In genomic region chr13:40666058-40666904, GRCh38 we compare ENCODE assay signal across 8 cellular contexts. TPM values are rescaled to one million over a fixed set of nuclear protein-coding genes. Genes with fewer than 3 reads are reported as not detected.
DNase-seq lines count a peak whose midpoint lies in the region; ATAC-seq and TF ChIP-seq lines count a peak whose summit lies in the region.

TSS of gene FOXO1 (minus strand) at chr13:40666641. CDS start at chr13:40666212, 429 bp downstream.

- peaks cover 6% of the 10 kb centered on the region for H3K36me3 Mint-ChIP-seq in CD4-positive, CD25-positive, alpha-beta regulatory T cell
- H3K36me3 Mint-ChIP-seq in endothelial cell (ENCODE audit: low read depth, unreplicated experiment), result peaks cover 8% of the 10 kb centered on the region

- no peaks in the 10 kb centered on the region for H3K27me3 ChIP-seq in CD4-positive, CD25-positive, alpha-beta regulatory T cell (ENCODE audit: control insufficient read depth, insufficient read depth, low read length)
- H3K27me3 ChIP-seq in NT2/D1 (ENCODE audit: insufficient read depth, insufficient read length), result peaks cover 7% of the 10 kb centered on the region

- no peak for TF ChIP-seq CTCF in endothelial cell (IDR thresholded peaks at IDR 0.05; ENCODE audit: unreplicated experiment)

- no peaks in the 10 kb centered on the region for H3K9me3 ChIP-seq in CD4-positive, CD25-positive, alpha-beta regulatory T cell (ENCODE audit: control insufficient read depth in 2 of 2, low read length in 2 of 2)
- no peaks in the 10 kb centered on the region for H3K9me3 ChIP-seq in NT2/D1 (ENCODE audit: insufficient read depth, low read length)

- H3K4me3 Mint-ChIP-seq in CD4-positive, CD25-positive, alpha-beta regulatory T cell, result peak within 1 kb of the TSS; percentile 93 to 98 (median 96)
- H3K4me3 Mint-ChIP-seq in endothelial cell (ENCODE audit: unreplicated experiment), result peak within 1 kb of the TSS; percentile 96

- H3K9ac ChIP-seq in NT2/D1 (ENCODE audit: insufficient read length, low read depth), result peak within 1 kb of the TSS; percentile 86

- H3K4me1 ChIP-seq in CD4-positive, CD25-positive, alpha-beta regulatory T cell (ENCODE audit: control insufficient read depth, insufficient read depth, low read length, poor library complexity, severe bottlenecking), result peaks cover 37% of the 10 kb centered on the region
- H3K4me1 ChIP-seq in NT2/D1 (ENCODE audit: insufficient read depth, insufficient read length), result peaks cover 2% of the 10 kb centered on the region

- peak within 1 kb of the TSS; percentile 83 for H3K27ac ChIP-seq in CD4-positive, CD25-positive, alpha-beta regulatory T cell (ENCODE audit: insufficient read depth, low read length, poor library complexity, severe bottlenecking)

- H3K9me3 Mint-ChIP-seq in CD4-positive, CD25-positive, alpha-beta regulatory T cell, result peaks cover 0 to 1% (median 0%) of the 10 kb centered on the region in 7 donors
- H3K9me3 Mint-ChIP-seq in endothelial cell (ENCODE audit: unreplicated experiment), result no peaks in the 10 kb centered on the region

- no peaks in the 10 kb centered on the region for H3K36me3 ChIP-seq in CD4-positive, CD25-positive, alpha-beta regulatory T cell (ENCODE audit: control insufficient read depth, insufficient read depth, low read length)
- no peaks in the 10 kb centered on the region for H3K36me3 ChIP-seq in NT2/D1 (ENCODE audit: insufficient read depth, insufficient read length, low read length)

- peak within 1 kb of the TSS; percentile 91 to 97 (median 96) for H3K27ac Mint-ChIP-seq in CD4-positive, CD25-positive, alpha-beta regulatory T cell
- H3K27ac Mint-ChIP-seq in endothelial cell (ENCODE audit: unreplicated experiment), result peak within 1 kb of the TSS; percentile 93

- H3K4me1 Mint-ChIP-seq in CD4-positive, CD25-positive, alpha-beta regulatory T cell, result peaks cover 22 to 43% (median 31%) of the 10 kb centered on the region in 4 donors
- peaks cover 33% of the 10 kb centered on the region for H3K4me1 Mint-ChIP-seq in endothelial cell (ENCODE audit: unreplicated experiment)

- peak within 1 kb of the TSS; percentile 80 for H3K4me3 ChIP-seq in CD4-positive, CD25-positive, alpha-beta regulatory T cell (ENCODE audit: low read depth, low read length)
- peak within 1 kb of the TSS; percentile 75 for H3K4me3 ChIP-seq in NT2/D1 (ENCODE audit: insufficient read length, low read depth)

- peak; percentile 84 to 91 (median 90) for DNase-seq in CD4-positive, CD25-positive, alpha-beta regulatory T cell
- DNase-seq in NT2/D1 (ENCODE audit: low read depth, low spot score), result no peak
- peak; percentile 90 for DNase-seq in activated CD8-positive, alpha-beta memory T cell treated with anti-CD3 and anti-CD28 coated beads, Interleukin-2, amount 50 U/mL, for 4 hours
- DNase-seq in endothelial cell (ENCODE audit: low spot score), result peak; percentile 91
- DNase-seq in midbrain (lab: John Stamatoyannopoulos, UW), result peak; percentile 86
- peak; percentile 80 to 85 for DNase-seq in stimulated activated CD8-positive, alpha-beta memory T cell treated with anti-CD3 and anti-CD28 coated beads, Interleukin-15, amount 100 ng/mL, for 48 hours (ENCODE audit: low read depth in 2 of 2)

- H3K27me3 Mint-ChIP-seq in CD4-positive, CD25-positive, alpha-beta regulatory T cell, result peaks cover 5% of the 10 kb centered on the region
- H3K27me3 Mint-ChIP-seq in endothelial cell (ENCODE audit: unreplicated experiment), result peaks cover 13% of the 10 kb centered on the region

- ATAC-seq in CD4-positive, CD25-positive, alpha-beta regulatory T cell (ENCODE audit: low read depth in 2 of 2), result peak; percentile 82 to 83
- ATAC-seq in GM19328 (IDR thresholded peaks at IDR 0.05; ENCODE audit: unreplicated experiment) (peak; percentile 59), HG03460 (IDR thresholded peaks at IDR 0.05; ENCODE audit: unreplicated experiment) (peak; percentile 50)

RNA-seq across cellular contexts. Expression of gene FOXO1, which starts in this region (rescaled TPM):
- total RNA-seq in CD4-positive, CD25-positive, alpha-beta regulatory T cell, result 119 TPM
- 100 to 1,000 TPM in 1 of 4 donors, 10 to 100 TPM in 3; 45.5 to 115 (median 65.4) TPM for polyA plus RNA-seq in CD4-positive, CD25-positive, alpha-beta regulatory T cell
- total RNA-seq in endothelial cell (ENCODE audit: unreplicated experiment), result 65.8 TPM
